13 cellular contexts compared by ENCODE assay signal in the genomic region with DNA sequence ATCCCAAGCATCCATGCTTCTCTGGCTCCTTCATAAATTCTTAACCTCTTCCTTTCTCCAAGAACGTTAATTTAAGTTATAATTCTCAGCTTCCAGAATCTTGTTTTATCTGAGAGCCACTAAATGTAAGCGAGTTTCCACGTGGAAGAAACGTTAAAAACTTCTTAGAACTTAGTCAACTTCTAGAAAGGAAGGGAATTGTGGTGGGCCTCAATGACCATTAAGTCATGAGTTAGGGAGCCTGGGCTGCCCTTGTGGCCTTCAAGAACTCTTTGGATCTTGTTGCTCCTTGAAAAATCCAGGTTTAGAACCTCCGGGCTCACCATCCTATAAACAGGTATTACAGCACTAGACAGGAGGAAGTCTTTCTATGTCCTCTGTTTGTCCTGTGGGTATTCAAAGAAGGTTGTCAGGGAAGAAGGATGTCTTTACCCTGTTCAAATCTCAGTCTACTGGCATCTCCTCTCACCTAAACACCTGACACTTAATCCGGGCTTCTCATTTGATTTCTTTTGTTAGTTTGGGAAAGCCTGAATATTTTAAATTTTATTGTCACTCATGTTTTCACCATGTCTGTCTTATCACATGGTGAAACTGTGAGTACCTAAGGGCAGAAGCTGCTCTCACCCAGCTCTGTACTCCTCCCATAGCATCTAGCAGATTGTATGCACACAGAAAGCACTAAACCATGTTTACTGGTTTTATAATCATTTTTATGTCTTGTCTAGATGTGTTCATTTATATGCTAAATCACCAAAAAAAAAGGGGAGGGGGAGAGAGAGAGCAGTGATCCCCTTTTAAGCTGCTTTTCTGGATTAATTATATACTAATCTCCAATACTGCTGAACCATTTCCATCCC. TPM values are rescaled to one million over a fixed set of nuclear protein-coding genes. Genes with fewer than 3 reads are reported as not detected.
DNase-seq lines count a peak whose midpoint lies in the region; ATAC-seq and TF ChIP-seq lines count a peak whose summit lies in the region.
"Had no signal": no experiment of that assay in that cellular context is flagged by ENCODE, and none has a peak within 500 bp of the region (broad histone marks: within the 10 kb centered on the region; RNA-seq: fewer than 3 reads in every experiment).

No MANE protein-coding gene starts in this region.

- no peak overlapping the region for H2BK12ac ChIP-seq in trophoblast cell (ENCODE audit: low read length)

- intact Hi-C loops in lower lobe of right lung (cut with DNase I) = loop anchor here (10.0 kb wide), 1 partner anchor 886 kb away; no protein-coding TSS in a partner anchor

- H3K9ac ChIP-seq in trophoblast cell (ENCODE audit: low read length) = no peak overlapping the region

- no peak overlapping the region for H3K18ac ChIP-seq in trophoblast cell (ENCODE audit: low read length)

- no peak overlapping the region for H2BK120ac ChIP-seq in trophoblast cell (ENCODE audit: insufficient read depth, low read length, poor library complexity)

- H3K79me2 ChIP-seq in trophoblast cell (ENCODE audit: control insufficient read depth, insufficient read depth, low read length, poor library complexity) = peaks cover 12% of the 10 kb centered on the region

- H3K4me3 ChIP-seq in AG04450 (ENCODE audit: low read depth, low read length) (peak overlapping the region; percentile 94), esophagus (ENCODE audit: low read depth in 1 of 2, low read length in 2 of 2) (peak overlapping the region in 1 of 2 donors; percentile 28), trophoblast cell (ENCODE audit: low read depth, low read length) (no peak overlapping the region), lower lobe of right lung (no peak overlapping the region)
- H3K4me3 ChIP-seq: HAP-1 had no signal

- no peak overlapping the region for H4K12ac ChIP-seq in trophoblast cell (ENCODE audit: low read depth, low read length)

- no peak overlapping the region for H4K91ac ChIP-seq in trophoblast cell (ENCODE audit: low read depth, low read length)

- 72 to 74% methylated on average over 6 of the region's 6 CpGs for WGBS in esophagus, 2 donors
- WGBS in trophoblast cell (ENCODE audit: extremely low coverage, insufficient coverage, insufficient read length) = no CpG with 5 or more reads among the region's 6 CpGs

- H3K23ac ChIP-seq in trophoblast cell (ENCODE audit: low read length) = no peak overlapping the region

- H3K4ac ChIP-seq in trophoblast cell (ENCODE audit: low read depth, low read length) = peak overlapping the region; percentile 63

- ATAC-seq in lower lobe of right lung = no peak
- ATAC-seq: activated naive CD8-positive, alpha-beta T cell treated with anti-CD3 and anti-CD28 coated beads, Interleukin-2, amount 50 U/mL, for 24 hours; T-cell had no signal

- H3K27me3 ChIP-seq in AG04450 (ENCODE audit: control insufficient read depth, insufficient read depth, low read length) (no peaks in the 10 kb centered on the region), esophagus (ENCODE audit: control insufficient read depth in 1 of 2, insufficient read depth in 2 of 2, low read length in 2 of 2) (no peaks in the 10 kb centered on the region), trophoblast cell (ENCODE audit: insufficient read depth, low read length) (no peaks in the 10 kb centered on the region), lower lobe of right lung (ENCODE audit: low read depth) (peaks cover 15% of the 10 kb centered on the region)

- no peak overlapping the region for H2BK5ac ChIP-seq in trophoblast cell (ENCODE audit: low read depth, low read length, poor library complexity)

- no peak overlapping the region for H3K14ac ChIP-seq in trophoblast cell (ENCODE audit: low read length)

- H3K36me3 ChIP-seq in esophagus (ENCODE audit: control insufficient read depth in 2 of 2, insufficient read depth in 2 of 2, low read length in 1 of 2) = no peaks in the 10 kb centered on the region
- H3K36me3 ChIP-seq in trophoblast cell (ENCODE audit: control insufficient read depth in 1 of 2, insufficient read depth in 2 of 2, low read length in 2 of 2) = peaks cover 2 to 6% of the 10 kb centered on the region in 2 experiments
- no peaks in the 10 kb centered on the region for H3K36me3 ChIP-seq in lower lobe of right lung
- H3K36me3 ChIP-seq: HAP-1 had no signal

- DNase-seq in AG04450 (ENCODE audit: low read depth, low spot score) = no peak
- DNase-seq in NCI-H82 (lab: John Stamatoyannopoulos, UW) = peak; percentile 49
- DNase-seq in trophoblast cell = no peak
- no peak for DNase-seq in GM13977 (ENCODE audit: low spot score)
- no peak for DNase-seq in NCI-H1417 (lab: John Stamatoyannopoulos, UW)
- no peak for DNase-seq in foreskin melanocyte
- DNase-seq in lower lobe of right lung = no peak
- DNase-seq: activated naive CD8-positive, alpha-beta T cell treated with anti-CD3 and anti-CD28 coated beads, Interleukin-2, amount 50 U/mL, for 24 hours; activated T-cell treated with anti-CD3 and anti-CD28 coated beads, Interleukin-2, amount 50 U/mL, for 24 hours; DMS79 treated with DMSO at 0.1 percent for 48 hours; T-cell had no signal

- peaks cover 0 to 2% of the 10 kb centered on the region in 2 donors for H3K4me1 ChIP-seq in esophagus (ENCODE audit: control insufficient read depth in 2 of 2, insufficient read depth in 2 of 2, low read length in 1 of 2)
- peaks cover 7 to 17% of the 10 kb centered on the region in 2 experiments for H3K4me1 ChIP-seq in trophoblast cell (ENCODE audit: control insufficient read depth in 1 of 2, insufficient read depth in 2 of 2, low read length in 2 of 2)
- peaks cover 66% of the 10 kb centered on the region for H3K4me1 ChIP-seq in lower lobe of right lung

- POLR2A ChIA-PET in AG04450 (lab: Yijun Ruan, JAX) = interaction anchor here (0.7 to 1.6 kb wide), 11 partner anchors 9 to 956 kb away, joined by 3 to 5 read pairs (median 3); no protein-coding TSS in a partner anchor

- peak overlapping the region; percentile 48 for H3K27ac ChIP-seq in AG04450 (ENCODE audit: low read depth, low read length)
- peak overlapping the region; percentile 82 to 84 for H3K27ac ChIP-seq in esophagus (ENCODE audit: low read depth in 2 of 2, low read length in 1 of 2)
- no peak overlapping the region for H3K27ac ChIP-seq in trophoblast cell (ENCODE audit: low read depth, low read length)
- H3K27ac ChIP-seq in lower lobe of right lung = no peak overlapping the region

- in situ Hi-C loops in GM13977 (cut with MboI; ENCODE audit: low pct_unique_long_range_greater_than_20kb, low sequenced_read_pairs, unreplicated experiment) = loop anchor here (25.0 kb wide), 1 partner anchor 894 kb away; the partner anchor contains the start of gene MMADHC

- H3K9me3 ChIP-seq in AG04450 (ENCODE audit: control insufficient read depth, insufficient read depth, low read length) (peaks cover 12% of the 10 kb centered on the region; the same call in 1 of the 2 replicates), esophagus (ENCODE audit: control insufficient read depth in 2 of 2, insufficient read depth in 1 of 2, low read depth in 1 of 2, low read length in 1 of 2) (no peaks in the 10 kb centered on the region), trophoblast cell (ENCODE audit: insufficient read depth, low read depth, low read length) (no peaks in the 10 kb centered on the region), lower lobe of right lung (no peaks in the 10 kb centered on the region)
- H3K9me3 ChIP-seq: HAP-1 had no signal

- no peak overlapping the region for H4K8ac ChIP-seq in trophoblast cell (ENCODE audit: low read depth, low read length)

- H2AFZ ChIP-seq in trophoblast cell (ENCODE audit: insufficient read depth, low read length, poor library complexity) = no peak overlapping the region

- no peak for TF ChIP-seq CTCF in AG04450 (IDR thresholded peaks at IDR 0.05; ENCODE audit: low read depth, low read length)
- TF ChIP-seq CTCF in GM13977 (IDR thresholded peaks at IDR 0.05; ENCODE audit: extremely low read depth, insufficient read depth, missing control alignments) = no peak
- no peak for TF ChIP-seq CTCF in lower lobe of right lung (IDR thresholded peaks at IDR 0.05)

- CTCF ChIA-PET in AG04450 (lab: Charles Lee) = interaction anchor here (1.9 to 2.1 kb wide), 2 partner anchors 758 to 887 kb away, joined by 6 to 14 read pairs; no protein-coding TSS in a partner anchor

- H3K79me1 ChIP-seq in trophoblast cell (ENCODE audit: low read length) = peaks cover 18% of the 10 kb centered on the region

- H3K4me2 ChIP-seq in trophoblast cell (ENCODE audit: low read length) = no peak overlapping the region

- H2AK5ac ChIP-seq in trophoblast cell (ENCODE audit: low read length) = no peak overlapping the region

RNA-seq across cellular contexts. Expression of gene RND3, which starts 6.3 kb away (rescaled TPM):
- polyA plus RNA-seq in AG04450 (2011; rRNA removed) = 533 and 627 TPM in 2 replicates
- 743 and 759 TPM in 2 replicates for polyA minus RNA-seq in AG04450 (2011; rRNA and poly(A)+ RNA removed)
- polyA plus RNA-seq in esophagus = 100 to 1,000 TPM in 1 of 2 donors, 10 to 100 TPM in 1; 47.6 to 151 TPM
- polyA plus RNA-seq in trophoblast cell (2013) = 71.5 and 74.8 TPM in 2 replicates
- total RNA-seq in lower lobe of right lung = 20.8 TPM

Comparison
In these comparisons a context has a peak if more than half of its experiments do, and no peak if none do; other contexts are left out.
1. H3K27ac ChIP-seq: peak in AG04450 (single experiment) and esophagus (2 of 2); none in trophoblast cell (single experiment) and lower lobe of right lung (single experiment).